In genomic region chr2:54061272-54061671, GRCh38 we compare ENCODE assay signal across 30 cellular contexts.
"Had no signal": no experiment of that assay in that cellular context is flagged by ENCODE, and none has a peak within 500 bp of the region (broad histone marks: within the 10 kb centered on the region; RNA-seq: fewer than 3 reads in every experiment).

No MANE protein-coding gene starts in this region.

- DNase-seq: activated CD4-positive, alpha-beta T cell treated with anti-CD3 and anti-CD28 coated beads, Interleukin-2, amount 10 ng/mL, durations not matched to agents 24 days and 14 days; activated CD4-positive, alpha-beta T cell treated with anti-CD3 and anti-CD28 coated beads, Interleukin-2, amount 50 U/mL, for 4 hours; activated CD8-positive, alpha-beta T cell treated with anti-CD3 and anti-CD28 coated beads for 36 hours; activated effector memory CD4-positive, alpha-beta T cell treated with anti-CD3 and anti-CD28 coated beads, Interleukin-2, amount 50 U/mL, for 16 hours; activated naive CD4-positive, alpha-beta T cell; activated naive CD4-positive, alpha-beta T cell treated with anti-CD3 and anti-CD28 coated beads, Interleukin-2, amount 50 U/mL, for 16 hours; activated naive CD8-positive, alpha-beta T cell treated with anti-CD3 and anti-CD28 coated beads for 36 hours; activated T-cell treated with anti-CD3 and anti-CD28 coated beads, Interleukin-2, amount 50 U/mL, for 1 hour; activated T-cell treated with anti-CD3 and anti-CD28 coated beads, Interleukin-2, amount 50 U/mL, for 72 hours; amygdala; body of pancreas; NCI-H1048; NCI-H1105 treated with DMSO at 0.1 percent for 48 hours; NCI-H1436; NCI-H1694; NCI-H1930; NCI-H2081 treated with DMSO at 0.1 percent for 48 hours; NCI-H345; NCI-H524 treated with DMSO at 0.1 percent for 48 hours; NK-92 treated with Interleukin-12 subunit alpha and Interleukin-12 subunit beta, amount 100 ng/mL, for 24 hours; PC-9; Right ventricle myocardium superior had no signal

- H3K4me1 Mint-ChIP-seq: activated CD4-positive, alpha-beta T cell treated with anti-CD3 and anti-CD28 coated beads, Interleukin-2, amount 10 ng/mL, durations not matched to agents 24 days and 14 days; activated T-helper 17 cell treated with anti-CD3 and anti-CD28 coated beads, Interleukin-2, amount 50 U/mL, for 72 hours had no signal

- H3K4me3 Mint-ChIP-seq: activated CD4-positive, alpha-beta T cell treated with anti-CD3 and anti-CD28 coated beads, Interleukin-2, amount 10 ng/mL, durations not matched to agents 24 days and 14 days; activated CD8-positive, alpha-beta T cell treated with anti-CD3 and anti-CD28 coated beads for 36 hours; activated naive CD8-positive, alpha-beta T cell treated with anti-CD3 and anti-CD28 coated beads for 36 hours; activated T-cell treated with anti-CD3 and anti-CD28 coated beads, Interleukin-2, amount 50 U/mL, for 72 hours; activated T-helper 17 cell treated with anti-CD3 and anti-CD28 coated beads, Interleukin-2, amount 50 U/mL, for 72 hours; T-helper 2 cell treated with Interferon-gamma antibody and Interleukin-4, amounts not matched to agents 5 μg/mL and 100 μg/mL, for 36 hours had no signal

- H3K27ac Mint-ChIP-seq: activated CD4-positive, alpha-beta T cell treated with anti-CD3 and anti-CD28 coated beads, Interleukin-2, amount 10 ng/mL, durations not matched to agents 24 days and 14 days; activated CD8-positive, alpha-beta T cell treated with anti-CD3 and anti-CD28 coated beads for 36 hours; activated naive CD8-positive, alpha-beta T cell treated with anti-CD3 and anti-CD28 coated beads for 36 hours; activated T-cell treated with anti-CD3 and anti-CD28 coated beads, Interleukin-2, amount 50 U/mL, for 72 hours; activated T-helper 17 cell treated with anti-CD3 and anti-CD28 coated beads, Interleukin-2, amount 50 U/mL, for 72 hours; T-helper 2 cell treated with Interferon-gamma antibody and Interleukin-4, amounts not matched to agents 5 μg/mL and 100 μg/mL, for 36 hours had no signal

- H3K4me1 ChIP-seq: breast epithelium had no signal

- H3K27me3 Mint-ChIP-seq: activated CD8-positive, alpha-beta T cell treated with anti-CD3 and anti-CD28 coated beads for 36 hours; activated naive CD8-positive, alpha-beta T cell treated with anti-CD3 and anti-CD28 coated beads for 36 hours; activated T-helper 17 cell treated with anti-CD3 and anti-CD28 coated beads, Interleukin-2, amount 50 U/mL, for 72 hours had no signal

- H3K36me3 ChIP-seq: breast epithelium had no signal

- H3K27me3 ChIP-seq: body of pancreas, breast epithelium had no signal

- ATAC-seq: activated CD8-positive, alpha-beta T cell treated with anti-CD3 and anti-CD28 coated beads for 36 hours; activated T-cell treated with anti-CD3 and anti-CD28 coated beads, Interleukin-2, amount 50 U/mL, for 72 hours; activated T-helper 17 cell treated with anti-CD3 and anti-CD28 coated beads, Interleukin-2, amount 50 U/mL, for 72 hours; body of pancreas had no signal

- H3K4me2 ChIP-seq: PC-9 had no signal

- H3K27ac ChIP-seq: body of pancreas, breast epithelium, coronary artery, PC-9 had no signal

- FAIRE-seq: astrocyte, RCC 7860, TTC549 had no signal

- H3K9me3 Mint-ChIP-seq: activated CD8-positive, alpha-beta T cell treated with anti-CD3 and anti-CD28 coated beads for 36 hours; activated T-helper 17 cell treated with anti-CD3 and anti-CD28 coated beads, Interleukin-2, amount 50 U/mL, for 72 hours; T-helper 2 cell treated with Interferon-gamma antibody and Interleukin-4, amounts not matched to agents 5 μg/mL and 100 μg/mL, for 36 hours had no signal

- H2AFZ ChIP-seq: PC-9 had no signal

- H3K4me3 ChIP-seq: body of pancreas, breast epithelium, coronary artery, PC-9, SK-N-MC had no signal

- H3K9me3 ChIP-seq: body of pancreas, breast epithelium had no signal
